Comparison of ENCODE assay signal across 8 cellular contexts in genomic region chr2:44244135-44244871, GRCh38. TPM values are rescaled to one million over a fixed set of nuclear protein-coding genes. Genes with fewer than 3 reads are reported as not detected.
DNase-seq lines count a peak whose midpoint lies in the region; ATAC-seq, FAIRE-seq and TF ChIP-seq lines count a peak whose summit lies in the region.

No MANE protein-coding gene starts in this region.

- H3K27ac ChIP-seq in OCI-LY1 (ENCODE audit: low read depth, low read length, poor library complexity, severe bottlenecking): no peak overlapping the region

- TF ChIP-seq CTCF in D721Med (IDR thresholded peaks at IDR 0.05; ENCODE audit: insufficient read depth, missing control alignments) (peak; percentile 55), OCI-LY1 (IDR thresholded peaks at IDR 0.05; ENCODE audit: low read length) (no peak)

- no peaks in the 10 kb centered on the region for H3K79me2 ChIP-seq in OCI-LY1 (ENCODE audit: insufficient read depth, low read length)

- no peaks in the 10 kb centered on the region for H3K9me3 Mint-ChIP-seq in IgD-negative memory B cell
- peaks cover 0 to 3% (median 0%) of the 10 kb centered on the region in 7 donors for H3K9me3 Mint-ChIP-seq in naive B cell
- no peaks in the 10 kb centered on the region for H3K9me3 Mint-ChIP-seq in stimulated activated naive CD8-positive, alpha-beta T cell treated with anti-CD3 and anti-CD28 coated beads, Interleukin-15, Interleukin-2, amounts not matched to agents 100 ng/mL and 50 ng/mL, for 24 hours

- H3K4me1 Mint-ChIP-seq in IgD-negative memory B cell (peaks cover 3 to 15% (median 10%) of the 10 kb centered on the region in 3 donors), naive B cell (peaks cover 8 to 21% (median 20%) of the 10 kb centered on the region in 3 donors)
- peaks cover 30% of the 10 kb centered on the region for H3K4me1 Mint-ChIP-seq in stimulated activated naive CD8-positive, alpha-beta T cell treated with anti-CD3 and anti-CD28 coated beads, Interleukin-15, Interleukin-2, amounts not matched to agents 100 ng/mL and 50 ng/mL, for 24 hours (ENCODE audit: low read depth)

- no peaks in the 10 kb centered on the region for H3K27me3 Mint-ChIP-seq in IgD-negative memory B cell
- H3K27me3 Mint-ChIP-seq in naive B cell: no peaks in the 10 kb centered on the region
- H3K27me3 Mint-ChIP-seq in stimulated activated naive CD8-positive, alpha-beta T cell treated with anti-CD3 and anti-CD28 coated beads, Interleukin-15, Interleukin-2, amounts not matched to agents 100 ng/mL and 50 ng/mL, for 24 hours: no peaks in the 10 kb centered on the region

- TF ChIP-seq POLR2A in erythroblast (IDR thresholded peaks at IDR 0.05; ENCODE audit: low read length): no peak

- no peaks in the 10 kb centered on the region for H3K36me3 Mint-ChIP-seq in IgD-negative memory B cell
- H3K36me3 Mint-ChIP-seq in naive B cell: no peaks in the 10 kb centered on the region
- no peaks in the 10 kb centered on the region for H3K36me3 Mint-ChIP-seq in stimulated activated naive CD8-positive, alpha-beta T cell treated with anti-CD3 and anti-CD28 coated beads, Interleukin-15, Interleukin-2, amounts not matched to agents 100 ng/mL and 50 ng/mL, for 24 hours (ENCODE audit: low read depth)

- no peaks in the 10 kb centered on the region for H3K27me3 ChIP-seq in OCI-LY1 (ENCODE audit: insufficient read depth, low read length)

- H3K4me3 Mint-ChIP-seq in IgD-negative memory B cell (peak overlapping the region in 3 of 4 donors; percentile 46 to 90 (median 75)), naive B cell (peak overlapping the region; percentile 16 to 94 (median 90))
- peak overlapping the region; percentile 80 for H3K4me3 Mint-ChIP-seq in stimulated activated naive CD8-positive, alpha-beta T cell treated with anti-CD3 and anti-CD28 coated beads, Interleukin-15, Interleukin-2, amounts not matched to agents 100 ng/mL and 50 ng/mL, for 24 hours

- DNase-seq in D721Med (ENCODE audit: insufficient read length, low spot score) (no peak), activated T-cell treated with anti-CD3 and anti-CD28 coated beads for 24 hours (ENCODE audit: low read depth) (peak; percentile 44), erythroblast (lab: John Stamatoyannopoulos, UW) (peak; percentile 70 to 83), naive B cell (peak; percentile 57)

- no peak overlapping the region for H3K4me3 ChIP-seq in OCI-LY1 (ENCODE audit: low read depth, low read length, poor library complexity, severe bottlenecking)

- H3K36me3 ChIP-seq in OCI-LY1 (ENCODE audit: insufficient read depth, low read length): no peaks in the 10 kb centered on the region

- H4K20me1 ChIP-seq in OCI-LY1 (ENCODE audit: insufficient read depth, low read length): no peaks in the 10 kb centered on the region

- H3F3A ChIP-seq in OCI-LY1 (ENCODE audit: insufficient read depth, low read length): no peaks in the 10 kb centered on the region

- no peak overlapping the region; the same call in 1 of the 2 replicates for H3K9ac ChIP-seq in OCI-LY1 (ENCODE audit: low read length)

- H2AFZ ChIP-seq in OCI-LY1 (ENCODE audit: low read length): no peak overlapping the region

- H3K27ac Mint-ChIP-seq in IgD-negative memory B cell (peak overlapping the region in 1 of 3 donors; percentile 46), naive B cell (peak overlapping the region in 3 of 6 donors; percentile 27 to 83 (median 75))
- H3K27ac Mint-ChIP-seq in stimulated activated naive CD8-positive, alpha-beta T cell treated with anti-CD3 and anti-CD28 coated beads, Interleukin-15, Interleukin-2, amounts not matched to agents 100 ng/mL and 50 ng/mL, for 24 hours: no peak overlapping the region

- no peak for FAIRE-seq in D721Med (lab: Jason Lieb, UNC)

- H3K4me2 ChIP-seq in OCI-LY1 (ENCODE audit: low read length): peak overlapping the region; percentile 33; the same call in 1 of the 2 replicates

- H3K9me3 ChIP-seq in OCI-LY1 (ENCODE audit: low read length): no peaks in the 10 kb centered on the region

- H3K4me1 ChIP-seq in OCI-LY1 (ENCODE audit: insufficient read depth, low read length, severe bottlenecking): peaks cover 7% of the 10 kb centered on the region

- no peaks in the 10 kb centered on the region for H3K9me2 ChIP-seq in OCI-LY1 (ENCODE audit: low read depth, low read length)

- ATAC-seq in naive B cell (ENCODE audit: low read depth in 2 of 2) (peak; percentile 68 to 74), HG03175 (IDR thresholded peaks at IDR 0.05; ENCODE audit: unreplicated experiment) (no peak)

RNA-seq across cellular contexts. Expression of gene SLC3A1, which starts 31.0 kb away (rescaled TPM):
- polyA plus RNA-seq in IgD-negative memory B cell: 0.24 TPM
- polyA plus RNA-seq in naive B cell (ENCODE audit: low read depth in 6 of 6): under 1 TPM in 5 of 6 donors, not detected in 1; 0.16 to 0.96 (median 0.81) TPM
